21 cellular contexts compared by ENCODE assay signal in genomic region chr6:163651910-163652309, GRCh38.
DNase-seq lines count a peak whose midpoint lies in the region; ATAC-seq and TF ChIP-seq lines count a peak whose summit lies in the region.
"Had no signal": no experiment of that assay in that cellular context is flagged by ENCODE, and none has a peak within 500 bp of the region (broad histone marks: within the 10 kb centered on the region; RNA-seq: fewer than 3 reads in every experiment).

No MANE protein-coding gene starts in this region.

- H3K27me3 Mint-ChIP-seq in MCF 10A (ENCODE audit: insufficient read depth, unreplicated experiment) = no peaks in the 10 kb centered on the region

- H3K79me1 ChIP-seq in mesenchymal stem cell (replicated peaks; ENCODE audit: low read length, poor library complexity, severe bottlenecking) = no peaks in the 10 kb centered on the region

- H3K27ac ChIP-seq in breast epithelium = no peak overlapping the region
- peak overlapping the region; percentile 76 to 88 for H3K27ac ChIP-seq in esophagus (ENCODE audit: low read depth in 2 of 2, low read length in 1 of 2)
- no peak overlapping the region for H3K27ac ChIP-seq in mesenchymal stem cell (ENCODE audit: low read length, poor library complexity, severe bottlenecking)
- H3K27ac ChIP-seq in aorta (ENCODE audit: low read depth in 1 of 2, low read length in 2 of 2) = no peak overlapping the region
- H3K27ac ChIP-seq: 22Rv1; BLaER1 treated with 17β-estradiol and CSF1 and Interleukin-3, amounts not matched to agents 10 nM and 100 nM; SJCRH30; WERI-Rb-1 had no signal

- no peak overlapping the region for H2AFZ ChIP-seq in mesenchymal stem cell (ENCODE audit: low read depth, low read length)

- no peaks in the 10 kb centered on the region for H3K4me1 ChIP-seq in breast epithelium
- H3K4me1 ChIP-seq in esophagus (ENCODE audit: control insufficient read depth in 2 of 2, insufficient read depth in 2 of 2, low read length in 1 of 2) = peaks cover 0 to 2% of the 10 kb centered on the region in 2 donors
- no peaks in the 10 kb centered on the region for H3K4me1 ChIP-seq in mesenchymal stem cell (ENCODE audit: control insufficient read depth, insufficient read depth, low read depth, low read length)
- no peaks in the 10 kb centered on the region for H3K4me1 ChIP-seq in aorta (ENCODE audit: control insufficient read depth in 1 of 2, insufficient read depth in 2 of 2, low read length in 2 of 2)
- H3K4me1 ChIP-seq: SJCRH30 had no signal

- DNase-seq in MCF 10A (ENCODE audit: unreplicated experiment) (peak; percentile 48), breast epithelium (ENCODE audit: low spot score in 2 of 2) (no peak), mesenchymal stem cell (no peak), aorta (no peak), SKM-1 treated with dmso at 0.1 percent for 144 hours (lab: John Stamatoyannopoulos, UW; ENCODE audit: unreplicated experiment) (no peak)
- DNase-seq: activated CD4-positive, alpha-beta T cell treated with anti-CD3 and anti-CD28 coated beads, Interleukin-2, amount 50 U/mL, for 4 hours; activated gamma-delta T cell treated with Interleukin-2 at 50 U/mL for 16 hours; left colon; mucosa of descending colon; NCI-H2171; retina; SJCRH30; stimulated activated naive CD4-positive, alpha-beta T cell treated with Interleukin-2 at 50 U/mL for 16 hours; T-helper 17 cell; WERI-Rb-1 had no signal

- CTCF ChIA-PET in MCF 10A (lab: Yijun Ruan, JAX) = interaction anchor here (0.6 kb wide), 1 partner anchor 203 kb away, joined by 3 read pairs; no protein-coding TSS in a partner anchor

- no peak overlapping the region for H3K18ac ChIP-seq in mesenchymal stem cell (ENCODE audit: low read depth in 1 of 2, low read length in 2 of 2)

- no peaks in the 10 kb centered on the region for H3K36me3 ChIP-seq in breast epithelium
- no peaks in the 10 kb centered on the region for H3K36me3 ChIP-seq in esophagus (ENCODE audit: control insufficient read depth in 2 of 2, insufficient read depth in 2 of 2, low read length in 1 of 2)
- H3K36me3 ChIP-seq in mesenchymal stem cell (ENCODE audit: control insufficient read depth in 1 of 2, insufficient read depth in 2 of 2, low read depth in 1 of 2, low read length in 2 of 2) = no peaks in the 10 kb centered on the region
- H3K36me3 ChIP-seq in aorta (ENCODE audit: control insufficient read depth in 1 of 2, insufficient read depth in 2 of 2, low read length in 1 of 2) = no peaks in the 10 kb centered on the region
- H3K36me3 ChIP-seq: BLaER1 treated with 17β-estradiol and CSF1 and Interleukin-3, amounts not matched to agents 10 nM and 100 nM; SJCRH30; tibial nerve; WERI-Rb-1 had no signal

- no peak overlapping the region for H2BK12ac ChIP-seq in mesenchymal stem cell (ENCODE audit: low read length in 2 of 2)

- H3K4me3 ChIP-seq in breast epithelium (no peak overlapping the region), esophagus (ENCODE audit: low read depth in 1 of 2, low read length in 2 of 2) (no peak overlapping the region), mesenchymal stem cell (ENCODE audit: insufficient read depth in 1 of 2, low read depth in 1 of 2, low read length in 2 of 2) (peak overlapping the region in 1 of 2 experiments; percentile 59), aorta (ENCODE audit: low read length in 2 of 2) (no peak overlapping the region)
- H3K4me3 ChIP-seq: BLaER1 treated with 17β-estradiol and CSF1 and Interleukin-3, amounts not matched to agents 10 nM and 100 nM; mucosa of descending colon; SJCRH30; tibial nerve had no signal

- no peaks in the 10 kb centered on the region for H3K9me3 Mint-ChIP-seq in MCF 10A (ENCODE audit: unreplicated experiment)

- no peak overlapping the region for H3K23ac ChIP-seq in mesenchymal stem cell (ENCODE audit: low read length in 2 of 2)

- no peak overlapping the region for H3K14ac ChIP-seq in mesenchymal stem cell (ENCODE audit: low read length in 2 of 2)

- H4K8ac ChIP-seq in mesenchymal stem cell (ENCODE audit: low read length) = no peak overlapping the region

- no peak overlapping the region for H2AK5ac ChIP-seq in mesenchymal stem cell (ENCODE audit: low read length, severe bottlenecking)

- H3K9ac ChIP-seq in mesenchymal stem cell (ENCODE audit: low read length) = peak overlapping the region; percentile 71
- H3K9ac ChIP-seq: BLaER1 treated with 17β-estradiol and CSF1 and Interleukin-3, amounts not matched to agents 10 nM and 100 nM had no signal

- peak; percentile 62 for ATAC-seq in aorta (ENCODE audit: low FRiP score)
- no peak for ATAC-seq in HG02763 (IDR thresholded peaks at IDR 0.05; ENCODE audit: unreplicated experiment)
- no peak for ATAC-seq in HG03175 (IDR thresholded peaks at IDR 0.05; ENCODE audit: unreplicated experiment)
- ATAC-seq: left colon, mucosa of descending colon, T-helper 17 cell had no signal

- no peaks in the 10 kb centered on the region for H3K36me3 Mint-ChIP-seq in MCF 10A (ENCODE audit: insufficient read depth, unreplicated experiment)

- H3K4me2 ChIP-seq in mesenchymal stem cell (ENCODE audit: low read length, poor library complexity, severe bottlenecking) = no peak overlapping the region
- H3K4me2 ChIP-seq: BLaER1 treated with 17β-estradiol and CSF1 and Interleukin-3, amounts not matched to agents 10 nM and 100 nM had no signal

- no peak overlapping the region for H2BK5ac ChIP-seq in mesenchymal stem cell (ENCODE audit: low read depth, low read length, poor library complexity, severe bottlenecking)

- 47 to 55% methylated on average over 2 of the region's 2 CpGs for WGBS in esophagus, 2 donors
- WGBS in mesenchymal stem cell = 83% methylated on average over 2 of the region's 2 CpGs
- 77 to 86% methylated on average over 2 of the region's 2 CpGs for WGBS in aorta, 2 donors

- no peak overlapping the region for H2BK120ac ChIP-seq in mesenchymal stem cell (ENCODE audit: low read depth, low read length)

- no peak for TF ChIP-seq CTCF in MCF 10A (IDR thresholded peaks at IDR 0.05; ENCODE audit: unreplicated experiment)
- no peak for TF ChIP-seq CTCF in breast epithelium (IDR thresholded peaks at IDR 0.05)

- H3K9me3 ChIP-seq in breast epithelium (no peaks in the 10 kb centered on the region), esophagus (ENCODE audit: control insufficient read depth in 2 of 2, insufficient read depth in 1 of 2, low read depth in 1 of 2, low read length in 1 of 2) (no peaks in the 10 kb centered on the region), mesenchymal stem cell (ENCODE audit: control insufficient read depth, low read length) (no peaks in the 10 kb centered on the region), aorta (ENCODE audit: control insufficient read depth, low read length) (no peaks in the 10 kb centered on the region)
- H3K9me3 ChIP-seq: mucosa of descending colon, SJCRH30, tibial nerve had no signal

- H3K4me3 Mint-ChIP-seq in MCF 10A (ENCODE audit: unreplicated experiment) = no peak overlapping the region
- H3K4me3 Mint-ChIP-seq: T-helper 17 cell had no signal

- no peak overlapping the region for H4K91ac ChIP-seq in mesenchymal stem cell (ENCODE audit: low read length)

- no peak overlapping the region for H3K4ac ChIP-seq in mesenchymal stem cell (ENCODE audit: low read depth in 1 of 2, low read length in 2 of 2)

- H2BK15ac ChIP-seq in mesenchymal stem cell (ENCODE audit: low read depth, poor library complexity, severe bottlenecking) = no peak overlapping the region

- intact Hi-C loops in MCF 10A (cut with micrococcal nuclease) (no loop called here), breast epithelium (cut with DNase I; ENCODE audit: low total_unique reads) (no loop called here), aorta (cut with DNase I) (no loop called here)

- H3K4me1 Mint-ChIP-seq in MCF 10A (ENCODE audit: insufficient read depth, unreplicated experiment) = peaks cover 6% of the 10 kb centered on the region
- H3K4me1 Mint-ChIP-seq: T-helper 17 cell had no signal

- no peaks in the 10 kb centered on the region for H3K27me3 ChIP-seq in breast epithelium
- H3K27me3 ChIP-seq in esophagus (ENCODE audit: control insufficient read depth in 1 of 2, insufficient read depth in 2 of 2, low read length in 2 of 2) = no peaks in the 10 kb centered on the region
- no peaks in the 10 kb centered on the region for H3K27me3 ChIP-seq in mesenchymal stem cell (ENCODE audit: control insufficient read depth in 1 of 2, insufficient read depth in 1 of 2, low read length in 2 of 2)
- no peaks in the 10 kb centered on the region for H3K27me3 ChIP-seq in aorta (ENCODE audit: control insufficient read depth in 1 of 2, insufficient read depth in 2 of 2, low read length in 1 of 2)
- H3K27me3 ChIP-seq: BLaER1 treated with 17β-estradiol and CSF1 and Interleukin-3, amounts not matched to agents 10 nM and 100 nM; SJCRH30; tibial nerve had no signal

- no peak overlapping the region for H3K27ac Mint-ChIP-seq in MCF 10A (ENCODE audit: low read depth, unreplicated experiment)
- H3K27ac Mint-ChIP-seq: T-helper 17 cell had no signal

- no peak for TF ChIP-seq POLR2A in breast epithelium (IDR thresholded peaks at IDR 0.05)

- POLR2A ChIA-PET in MCF 10A (lab: Yijun Ruan, JAX) = no interaction called here

- no TSS peak for BruUV-seq in MCF 10A (replicated peaks; lab: Mats Ljungman, UMichigan)

Comparison
In these comparisons a context has a peak if more than half of its experiments do, and no peak if none do; other contexts are left out.
1. H3K27ac ChIP-seq: peak in esophagus (2 of 2); none in breast epithelium (0 of 2), mesenchymal stem cell (single experiment) and aorta (0 of 2).